1 cellular context compared by ENCODE assay signal in genomic region chr2:21070322-21071257, GRCh38.
TF ChIP-seq lines count a peak whose summit lies in the region.

No MANE protein-coding gene starts in this region.

TF ChIP-seq in SK-N-SH, 30 proteins besides CTCF, POLR2A, EP300 and RAD21 (continued from another document):
- TF ChIP-seq USF2 (IDR thresholded peaks at IDR 0.05; ENCODE audit: borderline replicate concordance, low read depth, low read length) (no peak), NRF1 (IDR thresholded peaks at IDR 0.05; ENCODE audit: low read depth, low read length) (no peak), TCF12 (IDR thresholded peaks at IDR 0.05) (no peak)
